In the genomic region with DNA sequence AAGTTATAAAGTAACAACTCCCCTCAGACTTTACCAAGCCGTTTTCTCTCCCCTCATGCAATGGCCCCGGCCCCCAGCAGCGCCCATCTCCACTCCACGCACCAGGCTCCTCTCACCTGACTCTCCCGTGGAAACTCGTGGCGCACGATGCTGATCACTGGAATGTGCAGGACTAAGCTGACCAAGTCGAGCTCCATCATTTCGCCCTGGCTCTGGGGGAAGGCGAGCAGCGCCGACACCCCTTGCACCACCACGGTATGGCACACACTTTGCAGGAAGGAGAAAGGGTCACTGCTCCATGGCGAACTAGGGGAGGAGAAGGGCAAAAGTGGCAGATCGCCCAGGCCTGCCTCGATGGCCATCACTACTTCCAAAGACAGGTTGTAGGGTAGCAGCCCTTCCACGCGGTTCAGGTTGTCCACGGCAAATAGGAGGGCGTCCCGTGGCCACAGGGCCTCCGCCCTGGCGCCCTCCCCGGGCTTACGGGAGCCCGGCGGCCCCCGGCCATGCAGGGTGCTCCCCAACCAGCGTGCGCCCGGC, we compare ENCODE assay signal across 14 cellular contexts. TPM values are rescaled to one million over a fixed set of nuclear protein-coding genes. Genes with fewer than 3 reads are reported as not detected.
DNase-seq lines count a peak whose midpoint lies in the region; ATAC-seq and TF ChIP-seq lines count a peak whose summit lies in the region.
"Had no signal": no experiment of that assay in that cellular context is flagged by ENCODE, and none has a peak within 500 bp of the region (broad histone marks: within the 10 kb centered on the region; RNA-seq: fewer than 3 reads in every experiment).

No MANE protein-coding gene starts in this region.

- no peaks in the 10 kb centered on the region for H3K79me1 ChIP-seq in mesendoderm (ENCODE audit: low read length)

- H3K4ac ChIP-seq in mesendoderm (ENCODE audit: low read depth, low read length): no peak overlapping the region

- peaks cover 0 to 9% (median 0%) of the 10 kb centered on the region in 5 experiments for H3K9me3 Mint-ChIP-seq in brain
- no peaks in the 10 kb centered on the region for H3K9me3 Mint-ChIP-seq in CD8-positive, alpha-beta T cell
- H3K9me3 Mint-ChIP-seq: activated T-cell treated with anti-CD3 and anti-CD28 coated beads, Interleukin-2, amount 50 U/mL, for 4 hours had no signal

- peak overlapping the region in 1 of 5 experiments; percentile 8 for H3K27ac Mint-ChIP-seq in brain
- H3K27ac Mint-ChIP-seq in CD8-positive, alpha-beta T cell: no peak overlapping the region
- H3K27ac Mint-ChIP-seq: naive B cell had no signal

- H3K9ac ChIP-seq in HUES6 (ENCODE audit: low read length) (no peak overlapping the region), mesendoderm (ENCODE audit: low read length) (no peak overlapping the region)

- CTCF ChIA-PET in CD8-positive, alpha-beta T cell (lab: Charles Lee): no interaction called here

- peaks cover 81% of the 10 kb centered on the region for H3K27me3 Mint-ChIP-seq in brain
- peaks cover 55% of the 10 kb centered on the region for H3K27me3 Mint-ChIP-seq in CD8-positive, alpha-beta T cell (ENCODE audit: low read depth)

- H3K79me2 ChIP-seq in mesendoderm (ENCODE audit: control insufficient read depth, insufficient read depth, low read length): no peaks in the 10 kb centered on the region

- intact Hi-C loops in stomach (cut with DNase I; ENCODE audit: low total_unique reads): no loop called here
- intact Hi-C loops in CD8-positive, alpha-beta T cell (cut with DNase I, micrococcal nuclease): no loop called here

- H4K5ac ChIP-seq in mesendoderm (ENCODE audit: low read length): no peak overlapping the region

- POLR2A ChIA-PET in CD8-positive, alpha-beta T cell (lab: Charles Lee): no interaction called here

- no peaks in the 10 kb centered on the region for H3K9me3 ChIP-seq in HUES6 (ENCODE audit: control insufficient read depth, insufficient read depth, low read depth, low read length)
- no peaks in the 10 kb centered on the region for H3K9me3 ChIP-seq in stomach
- no peaks in the 10 kb centered on the region for H3K9me3 ChIP-seq in CD8-positive, alpha-beta T cell (ENCODE audit: low read length)

- H3K56ac ChIP-seq in mesendoderm (ENCODE audit: low read length): no peak overlapping the region

- peaks cover 97% of the 10 kb centered on the region for H3K27me3 ChIP-seq in HUES6 (ENCODE audit: control insufficient read depth, insufficient read depth, low read length)
- H3K27me3 ChIP-seq in mesendoderm (ENCODE audit: insufficient read depth, low read length, poor library complexity): peaks cover 4% of the 10 kb centered on the region
- peaks cover 7 to 59% (median 37%) of the 10 kb centered on the region in 3 donors for H3K27me3 ChIP-seq in stomach
- peaks cover 3% of the 10 kb centered on the region for H3K27me3 ChIP-seq in CD8-positive, alpha-beta T cell (ENCODE audit: insufficient read depth, low read length)

- no peak overlapping the region for H3K23ac ChIP-seq in mesendoderm (ENCODE audit: low read length)

- no peak overlapping the region for H2AK5ac ChIP-seq in mesendoderm (ENCODE audit: low read length)

- no peak overlapping the region for H2BK15ac ChIP-seq in mesendoderm (replicated peaks; ENCODE audit: low read depth)

- ATAC-seq in GM21529 (IDR thresholded peaks at IDR 0.05; ENCODE audit: unreplicated experiment): no peak
- no peak for ATAC-seq in CD8-positive, alpha-beta T cell

- TF ChIP-seq EP300 in stomach (IDR thresholded peaks at IDR 0.05): no peak

- H3K4me1 ChIP-seq in HUES6 (ENCODE audit: control insufficient read depth, insufficient read depth, low read length): peaks cover 16% of the 10 kb centered on the region
- H3K4me1 ChIP-seq in mesendoderm (ENCODE audit: control insufficient read depth, low read depth, low read length): peaks cover 4% of the 10 kb centered on the region
- H3K4me1 ChIP-seq in stomach: peaks cover 14 to 23% (median 19%) of the 10 kb centered on the region in 4 donors
- H3K4me1 ChIP-seq in CD8-positive, alpha-beta T cell (ENCODE audit: insufficient read depth, low read length): no peaks in the 10 kb centered on the region

- no peak overlapping the region for H2BK120ac ChIP-seq in mesendoderm (ENCODE audit: low read depth, low read length)

- no peaks in the 10 kb centered on the region for H3K36me3 Mint-ChIP-seq in brain
- no peaks in the 10 kb centered on the region for H3K36me3 Mint-ChIP-seq in CD8-positive, alpha-beta T cell

- peak overlapping the region; percentile 73 for H3K4me3 ChIP-seq in HUES6 (ENCODE audit: low read depth, low read length)
- H3K4me3 ChIP-seq in mesendoderm (ENCODE audit: low read length): no peak overlapping the region
- peak overlapping the region in 3 of 4 donors; percentile 41 to 53 (median 51) for H3K4me3 ChIP-seq in stomach
- no peak overlapping the region for H3K4me3 ChIP-seq in CD8-positive, alpha-beta T cell (ENCODE audit: low read depth, low read length)

- H2BK5ac ChIP-seq in mesendoderm (ENCODE audit: low read length): no peak overlapping the region

- TF ChIP-seq CTCF in brain (conservative IDR thresholded peaks at IDR 0.05): no peak
- no peak for TF ChIP-seq CTCF in stomach (IDR thresholded peaks at IDR 0.05)
- no peak for TF ChIP-seq CTCF in CD8-positive, alpha-beta T cell (IDR thresholded peaks at IDR 0.05)

- no peak overlapping the region for H4K8ac ChIP-seq in mesendoderm (ENCODE audit: low read depth, low read length)

- DNase-seq in mesendoderm (peak; percentile 1), stomach (no peak), glomerular visceral epithelial cell (ENCODE audit: extremely low spot score) (no peak)
- DNase-seq in CD8-positive, alpha-beta T cell: no peak
- DNase-seq: activated T-cell treated with anti-CD3 and anti-CD28 coated beads, Interleukin-2, amount 50 U/mL, for 4 hours; DND-41; naive B cell; NCI-H187 treated with DMSO at 0.1 percent for 48 hours; stimulated activated CD4-positive, alpha-beta T cell treated with anti-CD3 and anti-CD28 coated beads, Interleukin-2, amount 100 ng/mL, for 48 hours; T-helper 1 cell had no signal

- no peak overlapping the region for H3K4me2 ChIP-seq in mesendoderm (ENCODE audit: low read length)

- no peak overlapping the region for H3K18ac ChIP-seq in mesendoderm (ENCODE audit: low read length)

- no CpG with 5 or more reads among the region's 32 CpGs for WGBS in mesendoderm (ENCODE audit: extremely low coverage, insufficient coverage, low lambda C conversion rate)
- 10 to 22% (median 14%) methylated on average over 22 to 32 of the region's 32 CpGs for WGBS in stomach, 5 donors

- TF ChIP-seq POLR2A in stomach (IDR thresholded peaks at IDR 0.05): no peak

- H3K4me1 Mint-ChIP-seq in brain: peaks cover 14% of the 10 kb centered on the region
- H3K4me1 Mint-ChIP-seq in CD8-positive, alpha-beta T cell (ENCODE audit: low read depth): no peaks in the 10 kb centered on the region

- H3K27ac ChIP-seq in HUES6 (ENCODE audit: low read depth, low read length) (no peak overlapping the region), mesendoderm (ENCODE audit: low read depth, low read length) (no peak overlapping the region), stomach (no peak overlapping the region)
- no peak overlapping the region for H3K27ac ChIP-seq in CD8-positive, alpha-beta T cell (ENCODE audit: low read depth, low read length)
- H3K27ac ChIP-seq: RWPE1 had no signal

- peak overlapping the region in 4 of 5 experiments; percentile 35 to 80 (median 76) for H3K4me3 Mint-ChIP-seq in brain
- H3K4me3 Mint-ChIP-seq in CD8-positive, alpha-beta T cell: no peak overlapping the region
- H3K4me3 Mint-ChIP-seq: activated T-cell treated with anti-CD3 and anti-CD28 coated beads, Interleukin-2, amount 50 U/mL, for 4 hours; naive B cell had no signal

- H3K36me3 ChIP-seq in HUES6 (ENCODE audit: control insufficient read depth, insufficient read depth, low read length) (no peaks in the 10 kb centered on the region), mesendoderm (ENCODE audit: control insufficient read depth, insufficient read depth, low read length) (no peaks in the 10 kb centered on the region), stomach (no peaks in the 10 kb centered on the region)
- H3K36me3 ChIP-seq in CD8-positive, alpha-beta T cell (ENCODE audit: insufficient read depth, low read length): no peaks in the 10 kb centered on the region

RNA-seq across cellular contexts. Expression of gene GRIN3A, which starts 1.2 kb away (rescaled TPM):
- polyA plus RNA-seq in brain (ENCODE audit: insufficient read depth, low read depth, low replicate concordance) (0.22 TPM), stomach (not detected)
- polyA plus RNA-seq in mesendoderm (2013, experiment 1 of 2): under 0.01 TPM
- polyA plus RNA-seq in mesendoderm (2013, experiment 2 of 2): 0.01 TPM
- under 1 TPM in 1 of 5 donors, not detected in 4; 0.18 TPM for total RNA-seq in stomach
- not detected for total RNA-seq in CD8-positive, alpha-beta T cell
- total RNA-seq: activated T-cell treated with anti-CD3 and anti-CD28 coated beads, Interleukin-2, amount 50 U/mL, for 4 hours had no signal

Comparison
In these comparisons a context has a peak if more than half of its experiments do, and no peak if none do; other contexts are left out.
1. H3K4me3 ChIP-seq: peak in HUES6 (single experiment) and stomach (3 of 4); none in mesendoderm (single experiment) and CD8-positive, alpha-beta T cell (single experiment).